ENCODE assay signal across 21 cellular contexts in the genomic region with DNA sequence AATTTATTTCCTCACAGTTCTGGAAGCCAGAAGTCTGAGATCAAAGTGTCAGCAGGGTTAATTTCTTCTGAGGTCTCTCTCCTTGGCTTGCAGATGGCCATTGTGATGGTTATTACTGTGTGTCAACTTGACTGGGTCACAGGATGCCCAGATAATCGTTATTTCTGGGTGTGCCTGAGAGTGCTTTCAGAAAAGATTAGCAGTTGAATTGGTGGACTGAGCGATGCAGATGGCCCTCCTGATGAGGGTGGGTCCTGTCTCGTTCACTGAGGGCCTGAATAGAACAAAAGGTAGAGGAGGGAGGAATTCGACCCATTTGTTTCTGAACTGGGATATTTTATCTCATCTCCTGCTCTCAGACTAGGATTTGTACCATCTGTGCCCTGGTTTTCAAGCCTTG. TPM values are rescaled to one million over a fixed set of nuclear protein-coding genes. Genes with fewer than 3 reads are reported as not detected.
"Had no signal": no experiment of that assay in that cellular context is flagged by ENCODE, and none has a peak within 500 bp of the region (broad histone marks: within the 10 kb centered on the region; RNA-seq: fewer than 3 reads in every experiment).

No MANE protein-coding gene starts in this region.

- H3K36me3 Mint-ChIP-seq: activated CD4-positive, alpha-beta memory T cell treated with anti-CD3 and anti-CD28 coated beads for 36 hours; activated CD8-positive, alpha-beta memory T cell treated with anti-CD3 and anti-CD28 coated beads, Interleukin-2, amount 10 ng/mL, durations not matched to agents 7 days and 5 days had no signal

- ATAC-seq: activated CD4-positive, alpha-beta T cell treated with anti-CD3 and anti-CD28 coated beads for 36 hours; activated CD8-positive, alpha-beta memory T cell treated with anti-CD3 and anti-CD28 coated beads, Interleukin-2, amount 10 ng/mL, durations not matched to agents 7 days and 5 days; activated naive CD8-positive, alpha-beta T cell treated with anti-CD3 and anti-CD28 coated beads, Interleukin-2, amount 50 U/mL, for 24 hours; left colon; lower lobe of right lung; sciatic nerve; upper lobe of right lung had no signal

- H3K4me3 Mint-ChIP-seq: activated CD4-positive, alpha-beta memory T cell treated with anti-CD3 and anti-CD28 coated beads for 36 hours; activated CD4-positive, alpha-beta T cell treated with anti-CD3 and anti-CD28 coated beads for 36 hours; activated CD8-positive, alpha-beta memory T cell treated with anti-CD3 and anti-CD28 coated beads, Interleukin-2, amount 10 ng/mL, durations not matched to agents 7 days and 5 days; activated naive CD4-positive, alpha-beta T cell treated with anti-CD3 and anti-CD28 coated beads for 36 hours; activated naive CD8-positive, alpha-beta T cell treated with anti-CD3 and anti-CD28 coated beads, Interleukin-2, amount 50 U/mL, for 24 hours; dendritic cell treated with granulocyte-macrophage colony-stimulating factor and Interleukin-4, amounts not matched to agents 40 ng/mL and 50 ng/mL, for 4 days; nephron progenitor cell had no signal

- H3K9me3 ChIP-seq: ascending aorta, lower lobe of right lung, ovary, thoracic aorta, upper lobe of right lung had no signal

- H3K4me3 ChIP-seq: ascending aorta, lower lobe of right lung, ovary, thoracic aorta, upper lobe of right lung had no signal

- H3K27ac ChIP-seq: ascending aorta, epithelial cell of prostate, lower lobe of right lung, ovary, thoracic aorta, upper lobe of right lung, VCaP had no signal

- H3K27me3 ChIP-seq: ascending aorta, ovary had no signal

- H3K4me1 ChIP-seq: ascending aorta, lower lobe of right lung, upper lobe of right lung had no signal

- H3K9me3 Mint-ChIP-seq: activated naive CD4-positive, alpha-beta T cell treated with anti-CD3 and anti-CD28 coated beads for 36 hours; activated T-helper 2 cell treated with anti-CD3 and anti-CD28 coated beads, Interferon-gamma antibody, Interleukin-2, Interleukin-4, amounts not matched to agents 10 μg/mL and 5 μg/mL and 100 μg/mL, durations not matched to agents 14 hours and 24 hours and 36 hours; dendritic cell treated with granulocyte-macrophage colony-stimulating factor and Interleukin-4, amounts not matched to agents 40 ng/mL and 50 ng/mL, for 4 days; nephron progenitor cell had no signal

- H3K27ac Mint-ChIP-seq: activated CD4-positive, alpha-beta memory T cell treated with anti-CD3 and anti-CD28 coated beads for 36 hours; activated CD4-positive, alpha-beta T cell treated with anti-CD3 and anti-CD28 coated beads for 36 hours; activated CD8-positive, alpha-beta memory T cell treated with anti-CD3 and anti-CD28 coated beads, Interleukin-2, amount 10 ng/mL, durations not matched to agents 7 days and 5 days; activated naive CD4-positive, alpha-beta T cell treated with anti-CD3 and anti-CD28 coated beads for 36 hours; activated naive CD8-positive, alpha-beta T cell treated with anti-CD3 and anti-CD28 coated beads, Interleukin-2, amount 50 U/mL, for 24 hours; activated T-helper 2 cell treated with anti-CD3 and anti-CD28 coated beads, Interferon-gamma antibody, Interleukin-2, Interleukin-4, amounts not matched to agents 10 μg/mL and 5 μg/mL and 100 μg/mL, durations not matched to agents 14 hours and 24 hours and 36 hours; dendritic cell treated with granulocyte-macrophage colony-stimulating factor and Interleukin-4, amounts not matched to agents 40 ng/mL and 50 ng/mL, for 4 days; nephron progenitor cell had no signal

- H3K4me1 Mint-ChIP-seq: activated CD4-positive, alpha-beta T cell treated with anti-CD3 and anti-CD28 coated beads for 36 hours; activated CD8-positive, alpha-beta memory T cell treated with anti-CD3 and anti-CD28 coated beads, Interleukin-2, amount 10 ng/mL, durations not matched to agents 7 days and 5 days; activated naive CD8-positive, alpha-beta T cell treated with anti-CD3 and anti-CD28 coated beads, Interleukin-2, amount 50 U/mL, for 24 hours; nephron progenitor cell had no signal

- H3K36me3 ChIP-seq: ascending aorta, lower lobe of right lung, ovary, thoracic aorta, upper lobe of right lung had no signal

- DNase-seq: activated CD4-positive, alpha-beta memory T cell treated with anti-CD3 and anti-CD28 coated beads for 36 hours; activated CD4-positive, alpha-beta T cell treated with anti-CD3 and anti-CD28 coated beads for 36 hours; activated CD8-positive, alpha-beta memory T cell treated with anti-CD3 and anti-CD28 coated beads, Interleukin-2, amount 10 ng/mL, durations not matched to agents 7 days and 5 days; activated naive CD4-positive, alpha-beta T cell treated with anti-CD3 and anti-CD28 coated beads for 36 hours; activated naive CD8-positive, alpha-beta T cell treated with anti-CD3 and anti-CD28 coated beads, Interleukin-2, amount 50 U/mL, for 24 hours; activated T-cell treated with anti-CD3 and anti-CD28 coated beads, Interleukin-2, amount 50 U/mL, for 1 hour; effector memory CD4-positive, alpha-beta T cell; left colon; lower lobe of right lung; nephron progenitor cell; ovary; upper lobe of right lung had no signal

RNA-seq across cellular contexts. Expression of a gene that starts 15.7 kb away (rescaled TPM):
- total RNA-seq: activated CD4-positive, alpha-beta memory T cell treated with anti-CD3 and anti-CD28 coated beads for 36 hours; activated CD4-positive, alpha-beta T cell treated with anti-CD3 and anti-CD28 coated beads for 36 hours; activated naive CD4-positive, alpha-beta T cell treated with anti-CD3 and anti-CD28 coated beads for 36 hours; activated T-helper 2 cell treated with anti-CD3 and anti-CD28 coated beads, Interferon-gamma antibody, Interleukin-2, Interleukin-4, amounts not matched to agents 10 μg/mL and 5 μg/mL and 100 μg/mL, durations not matched to agents 14 hours and 24 hours and 36 hours; ascending aorta; cerebellum; T-helper 1 cell treated with Interleukin-12 subunit alpha and Interleukin-12 subunit beta and Interleukin-4 antibody, amounts not matched to agents 30 ng/mL and 1 ng/mL, for 36 hours; thoracic aorta; upper lobe of right lung had no signal
